In genomic region chr15:50247819-50248650, GRCh38 we compare ENCODE assay signal across 9 cellular contexts. TPM values are rescaled to one million over a fixed set of nuclear protein-coding genes. Genes with fewer than 3 reads are reported as not detected.
A peak's percentile ranks its signal among the peaks of the same experiment; 100 is the strongest.
DNase-seq lines count a peak whose midpoint lies in the region; ATAC-seq, FAIRE-seq and TF ChIP-seq lines count a peak whose summit lies in the region.
"Had no signal": no experiment of that assay in that cellular context is flagged by ENCODE, and none has a peak within 500 bp of the region (broad histone marks: within the 10 kb centered on the region; RNA-seq: fewer than 3 reads in every experiment).

No MANE protein-coding gene starts in this region.

- H3K4me3 ChIP-seq in HepG2 (replicated peaks in 1 of 3; ENCODE audit: insufficient read depth in 1 of 3, low read depth in 2 of 3, low read length in 3 of 3) (peak overlapping the region in 1 of 3 experiments; percentile 1; a peak in 1 of 6 replicates), PC-3 (ENCODE audit: low read length) (no peak overlapping the region)

- intact Hi-C loops in HepG2 (cut with micrococcal nuclease; ENCODE audit: unreplicated experiment), result no loop called here
- intact Hi-C loops in PC-3 (cut with micrococcal nuclease), result no loop called here

- no peaks in the 10 kb centered on the region for H3K27me3 ChIP-seq in HepG2 (ENCODE audit: control insufficient read depth in 1 of 2, insufficient read depth in 2 of 2, low read length in 2 of 2)
- H3K27me3 ChIP-seq in PC-3 (ENCODE audit: low read length), result no peaks in the 10 kb centered on the region

- H3K4me2 ChIP-seq in HepG2 (ENCODE audit: low read depth, low read length) (peak overlapping the region; percentile 41; the same call in 1 of the 2 replicates), PC-3 (ENCODE audit: low read length) (no peak overlapping the region)

- no peaks in the 10 kb centered on the region for H4K20me1 ChIP-seq in HepG2 (ENCODE audit: insufficient read depth, low read length)
- no peaks in the 10 kb centered on the region for H4K20me1 ChIP-seq in PC-3 (ENCODE audit: low read length)

- H3K9me2 ChIP-seq in PC-3 (replicated peaks; ENCODE audit: low read length), result no peaks in the 10 kb centered on the region

- in situ Hi-C loops in HepG2 (cut with HindIII; ENCODE audit: extremely low pct_ligation_motif_present, low pct_unique_long_range_greater_than_20kb), result no loop called here

- no peak for TF ChIP-seq POLR2A in HepG2 (IDR thresholded peaks at IDR 0.05; ENCODE audit: insufficient read depth in 1 of 2, low read depth in 2 of 2, low read length in 2 of 2)

- H3K9me3 ChIP-seq in HepG2 (ENCODE audit: low read length) (no peaks in the 10 kb centered on the region), PC-3 (ENCODE audit: low read length) (no peaks in the 10 kb centered on the region)

- H3K79me2 ChIP-seq in HepG2 (ENCODE audit: insufficient read depth, low read length), result no peaks in the 10 kb centered on the region
- H3K79me2 ChIP-seq in PC-3 (ENCODE audit: low read length), result no peaks in the 10 kb centered on the region

- no peak overlapping the region for H3K9ac ChIP-seq in HepG2 (ENCODE audit: insufficient read depth, low read depth, low read length)
- H3K9ac ChIP-seq in PC-3 (ENCODE audit: low read length), result no peak overlapping the region

- no peak for FAIRE-seq in HepG2 (lab: Jason Lieb, UNC)
- FAIRE-seq: endometrium had no signal

- H3K27ac ChIP-seq in HepG2 (ENCODE audit: extremely low read length, insufficient read depth, low read length), result no peak overlapping the region
- H3K27ac ChIP-seq in PC-3 (ENCODE audit: low read length), result no peak overlapping the region

- H3F3A ChIP-seq in PC-3 (ENCODE audit: low read length, unreplicated experiment), result no peaks in the 10 kb centered on the region

- CTCF ChIA-PET in HepG2 (lab: Yijun Ruan, JAX; ENCODE audit: low intra/inter-chr PET ratio, low total read pairs) (no interaction called here), PC-3 (lab: Charles Lee) (no interaction called here)

- no peak for TF ChIP-seq RAD21 in HepG2 (CRISPR knock-in tag; IDR thresholded peaks at IDR 0.05)

- peaks cover 64% of the 10 kb centered on the region for H3K4me1 ChIP-seq in HepG2 (ENCODE audit: insufficient read depth, low read length)
- H3K4me1 ChIP-seq in PC-3 (ENCODE audit: insufficient read depth, low read length), result no peaks in the 10 kb centered on the region

- POLR2A ChIA-PET in HepG2 (lab: Yijun Ruan, JAX), result no interaction called here
- POLR2A ChIA-PET in PC-3 (lab: Charles Lee; ENCODE audit: unreplicated experiment), result no interaction called here

- DNase-seq in ELR (ENCODE audit: low read depth) (peak; percentile 23), HepG2 (ENCODE audit: low spot score) (no peak), PC-3 (no peak), hippocampal formation (lab: John Stamatoyannopoulos, UW) (no peak), activated gamma-delta T cell treated with Interleukin-2 at 50 U/mL for 16 hours (no peak)
- DNase-seq in activated CD4-positive, alpha-beta T cell treated with anti-CD3 and anti-CD28 coated beads, Interleukin-2, amount 50 U/mL, for 4 hours, result peak; percentile 43 to 49

- peak overlapping the region; percentile 57 for H2AFZ ChIP-seq in HepG2 (ENCODE audit: low read length)
- H2AFZ ChIP-seq in PC-3 (ENCODE audit: low read length), result no peak overlapping the region

- H3K36me3 ChIP-seq in HepG2 (replicated peaks in 1 of 2; ENCODE audit: control insufficient read depth in 1 of 2, insufficient read depth in 2 of 2, low read length in 2 of 2) (no peaks in the 10 kb centered on the region), PC-3 (ENCODE audit: low read depth, low read length) (no peaks in the 10 kb centered on the region)

- no TSS peak for BruUV-seq in HepG2 (replicated peaks; lab: Mats Ljungman, UMichigan)
- BruUV-seq in PC-3 (replicated peaks; lab: Mats Ljungman, UMichigan), result no TSS peak

- ATAC-seq in GM21367 (IDR thresholded peaks at IDR 0.05; ENCODE audit: unreplicated experiment) (peak; percentile 98), HG03575 (IDR thresholded peaks at IDR 0.05; ENCODE audit: extremely low read depth, insufficient number of reproducible peaks, low FRiP score, unreplicated experiment) (peak; percentile 95), HepG2 (peak; percentile 41), PC-3 (no peak)

- TF ChIP-seq EP300 in HepG2 (IDR thresholded peaks at IDR 0.05; ENCODE audit: low read depth in 2 of 2, low read length in 2 of 2), result no peak
- no peak for TF ChIP-seq EP300 in HepG2 (CRISPR knock-in tag; IDR thresholded peaks at IDR 0.05; ENCODE audit: borderline replicate concordance)

- 81% methylated on average over 10 of the region's 14 CpGs for WGBS in HepG2 (ENCODE audit: low lambda C conversion rate)

- TF ChIP-seq CTCF in HepG2 (CRISPR knock-in tag; IDR thresholded peaks at IDR 0.05) (no peak), PC-3 (conservative IDR thresholded peaks at IDR 0.05; ENCODE audit: low read depth, low read length) (no peak)

TF ChIP-seq in HepG2, 621 proteins besides CTCF, POLR2A, EP300 and RAD21:
- TF ChIP-seq SP2 (CRISPR knock-in tag; IDR thresholded peaks at IDR 0.05) (no peak), SPEN (CRISPR knock-in tag; IDR thresholded peaks at IDR 0.05; ENCODE audit: low read depth) (no peak), HNF1B (CRISPR knock-in tag; IDR thresholded peaks at IDR 0.05) (no peak), ZNF567 (CRISPR knock-in tag; IDR thresholded peaks at IDR 0.05; ENCODE audit: borderline replicate concordance) (no peak)
TF ChIP-seq in HepG2: peak in this region for 0.

RNA-seq across cellular contexts. Expression of gene HDC, which starts 17.5 kb away (rescaled TPM):
- total RNA-seq in HepG2 (2016; rRNA removed; fragmentation: Illumina TruSeq; extraction: Trizol) (not detected in 2 replicates), PC-3 (2014; rRNA removed) (not detected in 2 replicates)
- not detected in 2 replicates for total RNA-seq in HepG2 (2016; cell fraction: cytosol; rRNA removed; fragmentation: Illumina TruSeq; extraction: Trizol; ENCODE audit: low read depth)
- not detected in 2 replicates for total RNA-seq in HepG2 (2016; cell fraction: insoluble cytoplasmic fraction; rRNA removed; fragmentation: Illumina TruSeq; extraction: Trizol)
- total RNA-seq in HepG2 (2016; cell fraction: membrane; rRNA removed; fragmentation: Illumina TruSeq; extraction: Trizol), result not detected in 2 replicates
- not detected in 2 replicates for total RNA-seq in HepG2 (2016; cell fraction: nucleus; rRNA removed; fragmentation: Illumina TruSeq; extraction: Trizol)
- not detected in 2 replicates for polyA plus RNA-seq in HepG2 (2011; rRNA removed)
- polyA plus RNA-seq in HepG2 (2011; cell fraction: cytosol; rRNA removed), result not detected in 2 replicates
- polyA plus RNA-seq in HepG2 (2011; cell fraction: nucleus; rRNA removed), result 0.19 TPM in 1 of 2 replicates, not detected in the other
- polyA plus RNA-seq in HepG2 (2012), result not detected in 2 replicates
- polyA plus RNA-seq in HepG2 (2016; cell fraction: cytosol; fragmentation: Illumina TruSeq; extraction: Trizol; ENCODE audit: low read depth), result not detected in 2 replicates
- not detected in 2 replicates for polyA plus RNA-seq in HepG2 (2016; cell fraction: insoluble cytoplasmic fraction; fragmentation: Illumina TruSeq; extraction: Trizol; ENCODE audit: low read depth)
- polyA plus RNA-seq in HepG2 (2016; cell fraction: membrane; fragmentation: Illumina TruSeq; extraction: Trizol; ENCODE audit: low read depth), result not detected in 2 replicates
- not detected in 2 replicates for polyA plus RNA-seq in HepG2 (2016; cell fraction: nucleus; fragmentation: Illumina TruSeq; extraction: Trizol; ENCODE audit: insufficient read depth, low read depth)
- 1.1 TPM in 1 of 2 replicates, not detected in the other for polyA minus RNA-seq in HepG2 (2011; rRNA and poly(A)+ RNA removed; ENCODE audit: low replicate concordance)
- not detected in 2 replicates for polyA minus RNA-seq in HepG2 (2011; cell fraction: cytosol; rRNA and poly(A)+ RNA removed)
- not detected in 2 replicates for polyA minus RNA-seq in HepG2 (2011; cell fraction: nucleus; rRNA and poly(A)+ RNA removed)

Comparison
In these comparisons a context has a peak if more than half of its experiments do, and no peak if none do; other contexts are left out.
1. DNase-seq: peak in ELR (single experiment) and activated CD4-positive, alpha-beta T cell treated with anti-CD3 and anti-CD28 coated beads, Interleukin-2, amount 50 U/mL, for 4 hours (2 of 2); none in HepG2 (single experiment), PC-3 (single experiment), hippocampal formation (0 of 2) and activated gamma-delta T cell treated with Interleukin-2 at 50 U/mL for 16 hours (single experiment).